In the genomic region with DNA sequence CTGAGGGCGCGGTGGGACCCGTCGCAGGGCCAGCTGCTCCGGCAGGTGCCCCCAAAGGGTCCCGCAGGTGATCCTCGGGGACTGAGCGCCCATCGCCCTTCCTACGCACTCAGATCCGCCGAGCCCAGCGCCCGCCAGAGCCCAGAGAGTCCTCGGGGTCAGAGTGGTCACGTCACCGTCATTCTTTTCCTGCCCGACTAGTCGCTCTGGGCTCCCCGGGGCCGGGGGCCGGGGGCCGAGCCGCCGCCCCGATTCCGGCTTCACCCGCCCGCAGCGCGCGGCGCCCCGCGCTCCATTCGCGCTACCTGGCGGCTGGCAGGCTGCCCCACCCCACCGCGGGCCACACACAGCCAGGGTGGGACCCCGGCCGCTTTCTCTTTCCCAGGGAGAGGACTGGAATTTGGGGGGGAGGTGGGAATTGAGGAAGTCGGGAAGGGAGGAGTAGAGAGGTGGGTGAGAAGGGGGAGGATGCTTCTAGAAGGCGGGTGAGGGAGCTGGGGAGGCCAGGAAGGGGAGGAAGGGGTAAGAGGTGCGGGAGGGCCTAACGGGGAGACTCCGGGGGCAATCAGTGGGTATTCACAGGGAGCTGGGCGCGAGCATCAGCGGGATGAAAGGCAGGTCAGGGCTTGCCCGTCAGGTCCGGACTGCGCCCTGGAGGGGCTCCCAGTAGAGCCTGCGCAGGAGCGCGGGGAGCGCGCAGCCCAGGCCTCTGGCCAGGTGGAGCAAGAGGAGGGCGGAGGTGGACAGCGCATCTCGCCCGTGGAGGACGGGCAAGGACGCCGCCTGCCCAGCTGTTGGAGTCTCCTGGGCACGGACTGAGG, we compare ENCODE assay signal across 8 cellular contexts. TPM values are rescaled to one million over a fixed set of nuclear protein-coding genes. Genes with fewer than 3 reads are reported as not detected.
DNase-seq lines count a peak whose midpoint lies in the region; ATAC-seq and TF ChIP-seq lines count a peak whose summit lies in the region.

No MANE protein-coding gene starts in this region.

- H3K9me3 ChIP-seq in heart left ventricle = no peaks in the 10 kb centered on the region

- peak; percentile 66 for DNase-seq in activated effector memory CD4-positive, alpha-beta T cell treated with anti-CD3 and anti-CD28 coated beads, Interleukin-2, amount 50 U/mL, for 16 hours
- no peak for DNase-seq in activated effector memory CD4-positive, alpha-beta T cell treated with Interleukin-2 at 50 U/mL for 16 hours
- DNase-seq in activated T-cell treated with anti-CD3 and anti-CD28 coated beads, Interleukin-2, amount 50 U/mL, for 48 hours = peak; percentile 35 to 47
- DNase-seq in heart left ventricle = no peak
- peak; percentile 35 for DNase-seq in progenitor cell of endocrine pancreas (ENCODE audit: low spot score, unreplicated experiment)
- no peak for DNase-seq in NCI-H226
- DNase-seq in NCI-H2107 treated with DMSO at 0.1 percent for 48 hours (lab: John Stamatoyannopoulos, UW; ENCODE audit: unreplicated experiment) = no peak
- no peak for DNase-seq in AG08396 (ENCODE audit: low spot score)

- TF ChIP-seq POLR2A in heart left ventricle (IDR thresholded peaks at IDR 0.05) = no peak

- H3K4me3 ChIP-seq in heart left ventricle = peak overlapping the region; percentile 18 to 68 (median 58)

- 2 to 6% (median 3%) methylated on average over 44 to 66 of the region's 66 CpGs for WGBS in heart left ventricle, 4 donors

- peaks cover 0 to 60% (median 35%) of the 10 kb centered on the region in 9 donors for H3K27me3 ChIP-seq in heart left ventricle

- peak overlapping the region; percentile 75 for H3K4me3 Mint-ChIP-seq in progenitor cell of endocrine pancreas (ENCODE audit: low read depth)

- peak overlapping the region; percentile 67 for H3K27ac Mint-ChIP-seq in progenitor cell of endocrine pancreas

- H3K4me1 Mint-ChIP-seq in progenitor cell of endocrine pancreas (ENCODE audit: low read depth) = peaks cover 7% of the 10 kb centered on the region

- H3K4me1 ChIP-seq in heart left ventricle = peaks cover 0 to 26% (median 12%) of the 10 kb centered on the region in 12 donors

- ATAC-seq in heart left ventricle = peak in 3 of 4 donors; percentile 50 to 71 (median 53)

- intact Hi-C loops in heart left ventricle (cut with DNase I) = loop anchor here in 2 of 10 donors (5.0 kb wide), 2 partner anchors 58 to 148 kb away; partner anchors contain the start of gene THPO (in 1 of the 2)

- no peaks in the 10 kb centered on the region for H3K36me3 ChIP-seq in heart left ventricle

- H3K36me3 Mint-ChIP-seq in progenitor cell of endocrine pancreas (ENCODE audit: insufficient read depth) = no peaks in the 10 kb centered on the region

- peak overlapping the region in 11 of 12 donors; percentile 16 to 92 (median 81) for H3K27ac ChIP-seq in heart left ventricle

- H3K27me3 Mint-ChIP-seq in progenitor cell of endocrine pancreas = peaks cover 52% of the 10 kb centered on the region

- H3K9me3 Mint-ChIP-seq in progenitor cell of endocrine pancreas (ENCODE audit: low read depth) = no peaks in the 10 kb centered on the region

- no peak for TF ChIP-seq CTCF in heart left ventricle (IDR thresholded peaks at IDR 0.05)
- TF ChIP-seq CTCF in progenitor cell of endocrine pancreas (IDR thresholded peaks at IDR 0.05; ENCODE audit: unreplicated experiment) = no peak

RNA-seq across cellular contexts. Expression of gene EPHB3, which starts 36.0 kb away (rescaled TPM):
- total RNA-seq in heart left ventricle = 1 to 10 TPM in 8 of 9 donors, under 1 TPM in 1; 1.00 to 4.6 (median 2.4) TPM
- polyA plus RNA-seq in heart left ventricle = 1 to 10 TPM; 1.4 TPM
- total RNA-seq in progenitor cell of endocrine pancreas = 11.7 and 13.4 TPM in 2 replicates

Comparison
In these comparisons a context has a peak if more than half of its experiments do, and no peak if none do; other contexts are left out.
1. DNase-seq: peak in activated effector memory CD4-positive, alpha-beta T cell treated with anti-CD3 and anti-CD28 coated beads, Interleukin-2, amount 50 U/mL, for 16 hours (single experiment), activated T-cell treated with anti-CD3 and anti-CD28 coated beads, Interleukin-2, amount 50 U/mL, for 48 hours (2 of 2) and progenitor cell of endocrine pancreas (single experiment); none in activated effector memory CD4-positive, alpha-beta T cell treated with Interleukin-2 at 50 U/mL for 16 hours (single experiment), heart left ventricle (0 of 5), NCI-H226 (single experiment), NCI-H2107 treated with DMSO at 0.1 percent for 48 hours (single experiment) and AG08396 (single experiment).